23 cellular contexts compared by ENCODE assay signal in genomic region chr19:2306971-2307370, GRCh38. TPM values are rescaled to one million over a fixed set of nuclear protein-coding genes. Genes with fewer than 3 reads are reported as not detected.
"Had no signal": no experiment of that assay in that cellular context is flagged by ENCODE, and none has a peak within 500 bp of the region (broad histone marks: within the 10 kb centered on the region; RNA-seq: fewer than 3 reads in every experiment).

No MANE protein-coding gene starts in this region.

- H3K27ac ChIP-seq: cardiac muscle cell, colonic mucosa, epithelial cell of prostate, prostate gland, sigmoid colon, thyroid gland had no signal

- H3K36me3 Mint-ChIP-seq: activated CD4-positive, alpha-beta memory T cell treated with anti-CD3 and anti-CD28 coated beads for 36 hours; activated CD8-positive, alpha-beta memory T cell treated with anti-CD3 and anti-CD28 coated beads, Interleukin-2, amount 10 ng/mL, durations not matched to agents 7 days and 5 days; activated naive CD4-positive, alpha-beta T cell treated with anti-CD3 and anti-CD28 coated beads, Interleukin-2, amount 10 ng/mL, durations not matched to agents 7 days and 5 days; natural killer cell had no signal

- H3K9me3 Mint-ChIP-seq: activated CD4-positive, alpha-beta memory T cell treated with anti-CD3 and anti-CD28 coated beads for 36 hours; activated naive CD4-positive, alpha-beta T cell treated with anti-CD3 and anti-CD28 coated beads, Interleukin-2, amount 10 ng/mL, durations not matched to agents 7 days and 5 days; activated T-helper 2 cell treated with anti-CD3 and anti-CD28 coated beads, Interferon-gamma antibody, Interleukin-2, Interleukin-4, amounts not matched to agents 10 μg/mL and 5 μg/mL and 100 μg/mL, durations not matched to agents 14 hours and 24 hours and 36 hours; natural killer cell had no signal

- H3K4me3 ChIP-seq: colonic mucosa, lung, prostate gland, sigmoid colon, thyroid gland had no signal

- H3K4me1 ChIP-seq: colonic mucosa, prostate gland had no signal

- H3K4me3 Mint-ChIP-seq: activated CD4-positive, alpha-beta memory T cell treated with anti-CD3 and anti-CD28 coated beads for 36 hours; activated CD8-positive, alpha-beta memory T cell treated with anti-CD3 and anti-CD28 coated beads, Interleukin-2, amount 10 ng/mL, durations not matched to agents 7 days and 5 days; activated naive CD4-positive, alpha-beta T cell treated with anti-CD3 and anti-CD28 coated beads, Interleukin-2, amount 10 ng/mL, durations not matched to agents 7 days and 5 days had no signal

- ATAC-seq: activated CD8-positive, alpha-beta memory T cell treated with anti-CD3 and anti-CD28 coated beads, Interleukin-2, amount 10 ng/mL, durations not matched to agents 7 days and 5 days; natural killer cell had no signal

- H3K27ac Mint-ChIP-seq: activated CD4-positive, alpha-beta memory T cell treated with anti-CD3 and anti-CD28 coated beads for 36 hours; activated CD8-positive, alpha-beta memory T cell treated with anti-CD3 and anti-CD28 coated beads, Interleukin-2, amount 10 ng/mL, durations not matched to agents 7 days and 5 days; activated T-helper 2 cell treated with anti-CD3 and anti-CD28 coated beads, Interferon-gamma antibody, Interleukin-2, Interleukin-4, amounts not matched to agents 10 μg/mL and 5 μg/mL and 100 μg/mL, durations not matched to agents 14 hours and 24 hours and 36 hours; natural killer cell had no signal

- DNase-seq: activated CD4-positive, alpha-beta memory T cell treated with anti-CD3 and anti-CD28 coated beads for 36 hours; activated CD8-positive, alpha-beta memory T cell treated with anti-CD3 and anti-CD28 coated beads, Interleukin-2, amount 10 ng/mL, durations not matched to agents 7 days and 5 days; activated naive CD4-positive, alpha-beta T cell treated with anti-CD3 and anti-CD28 coated beads, Interleukin-2, amount 10 ng/mL, durations not matched to agents 7 days and 5 days; activated T-cell treated with anti-CD3 and anti-CD28 coated beads, Interleukin-2, amount 50 U/mL, for 1 hour; colonic mucosa; effector CD8-positive, alpha-beta T cell; natural killer cell; sigmoid colon; SK-N-SH; stimulated activated CD4-positive, alpha-beta T cell treated with anti-CD3 and anti-CD28 coated beads, Interleukin-1b, Interleukin-23, amount 100 ng/mL, for 48 hours; T-helper 1 cell; thyroid gland had no signal

- H3K9me3 ChIP-seq: colonic mucosa, prostate gland, sigmoid colon, SK-N-SH, thyroid gland had no signal

- FAIRE-seq: astrocyte, frontal cortex, islet of Langerhans, urothelium cell line had no signal

- H3K36me3 ChIP-seq: cardiac muscle cell, colonic mucosa, prostate gland, sigmoid colon, thyroid gland had no signal

RNA-seq across cellular contexts. Expression of gene LINGO3, which starts 1.0 kb away (rescaled TPM):
- total RNA-seq: astrocyte, fibroblast of lung, osteoblast had no signal
- polyA plus RNA-seq: fibroblast of lung, SK-N-SH had no signal

RNA-seq across cellular contexts. Expression of gene PEAK3, which starts 25.0 kb away (rescaled TPM):
- total RNA-seq: activated CD4-positive, alpha-beta memory T cell treated with anti-CD3 and anti-CD28 coated beads for 36 hours; fibroblast of lung; osteoblast had no signal
- polyA plus RNA-seq: fibroblast of lung, SK-N-SH had no signal

RNA-seq across cellular contexts. Expression of gene JSRP1, which starts 50.8 kb away (rescaled TPM):
- total RNA-seq: fibroblast of lung, thyroid gland had no signal
- polyA plus RNA-seq: fibroblast of lung had no signal
